ENCODE assay signal across 8 cellular contexts in genomic region chrX:317424-318067, GRCh38. TPM values are rescaled to one million over a fixed set of nuclear protein-coding genes. Genes with fewer than 3 reads are reported as not detected.
A peak's percentile ranks its signal among the peaks of the same experiment; 100 is the strongest.
DNase-seq lines count a peak whose midpoint lies in the region; ATAC-seq, FAIRE-seq and TF ChIP-seq lines count a peak whose summit lies in the region.

No MANE protein-coding gene starts in this region.

- peaks cover 13% of the 10 kb centered on the region for H3K4me1 Mint-ChIP-seq in activated CD4-positive, alpha-beta T cell treated with anti-CD3 and anti-CD28 coated beads for 36 hours

- CTCF ChIA-PET in activated CD4-positive, alpha-beta T cell treated with anti-CD3 and anti-CD28 coated beads for 36 hours (lab: Charles Lee): no interaction called here

- no peaks in the 10 kb centered on the region for H3K27me3 ChIP-seq in testis

- intact Hi-C loops in activated CD4-positive, alpha-beta T cell treated with anti-CD3 and anti-CD28 coated beads for 36 hours (cut with DNase I, micrococcal nuclease): loop anchor here (1.0 to 2.0 kb wide), 4 partner anchors 21 to 1075 kb away; partner anchors contain the start of gene SLC25A6 (in 1 of the 2)
- intact Hi-C loops in kidney (cut with DNase I): no loop called here
- intact Hi-C loops in testis (cut with DNase I; ENCODE audit: low total_unique reads): no loop called here

- no peaks in the 10 kb centered on the region for H3K27me3 Mint-ChIP-seq in activated CD4-positive, alpha-beta T cell treated with anti-CD3 and anti-CD28 coated beads for 36 hours

- FAIRE-seq in kidney (lab: Jason Lieb, UNC): no peak

- WGBS in testis, 2 donors: 35 to 40% methylated on average over 20 to 27 of the region's 28 CpGs

- H3K9ac ChIP-seq in kidney (ENCODE audit: low read length in 2 of 2): no peak overlapping the region

- H3K27ac ChIP-seq in kidney (ENCODE audit: low read depth in 2 of 2, low read length in 2 of 2) (no peak overlapping the region), testis (peak overlapping the region; percentile 88 to 97)

- peak overlapping the region; percentile 99 for H3K27ac Mint-ChIP-seq in activated CD4-positive, alpha-beta T cell treated with anti-CD3 and anti-CD28 coated beads for 36 hours
- H3K27ac Mint-ChIP-seq in activated naive CD4-positive, alpha-beta T cell treated with anti-CD3 and anti-CD28 coated beads, Interleukin-2, amount 50 U/mL, for 72 hours: peak overlapping the region; percentile 89 to 91

- TF ChIP-seq CTCF in kidney (IDR thresholded peaks at IDR 0.05; ENCODE audit: borderline replicate concordance, extremely low read depth, insufficient read depth) (no peak), testis (IDR thresholded peaks at IDR 0.05) (no peak)

- H3K36me3 Mint-ChIP-seq in activated CD4-positive, alpha-beta T cell treated with anti-CD3 and anti-CD28 coated beads for 36 hours (ENCODE audit: low read depth): peaks cover 13% of the 10 kb centered on the region
- H3K36me3 Mint-ChIP-seq in activated naive CD4-positive, alpha-beta T cell treated with anti-CD3 and anti-CD28 coated beads, Interleukin-2, amount 50 U/mL, for 72 hours: peaks cover 0 to 10% of the 10 kb centered on the region in 2 donors

- TF ChIP-seq POLR2A in testis (IDR thresholded peaks at IDR 0.05): no peak

- H3K9me3 ChIP-seq in kidney (ENCODE audit: control insufficient read depth in 1 of 2, low read length in 2 of 2) (no peaks in the 10 kb centered on the region), testis (no peaks in the 10 kb centered on the region)

- H3K36me3 ChIP-seq in kidney (ENCODE audit: control insufficient read depth in 1 of 2, insufficient read depth in 2 of 2, low read length in 2 of 2): peaks cover 10 to 12% of the 10 kb centered on the region in 2 donors
- H3K36me3 ChIP-seq in testis (ENCODE audit: low read depth, missing control alignments): no peaks in the 10 kb centered on the region

- no peak for ATAC-seq in activated CD4-positive, alpha-beta T cell treated with anti-CD3 and anti-CD28 coated beads for 36 hours
- ATAC-seq in activated naive CD4-positive, alpha-beta T cell treated with anti-CD3 and anti-CD28 coated beads, Interleukin-2, amount 50 U/mL, for 72 hours: no peak
- ATAC-seq in left lobe of liver: no peak

- POLR2A ChIA-PET in activated CD4-positive, alpha-beta T cell treated with anti-CD3 and anti-CD28 coated beads for 36 hours (lab: Charles Lee): no interaction called here

- H3K4me3 ChIP-seq in kidney (ENCODE audit: low read length in 2 of 2): peak overlapping the region; percentile 38 to 69
- peak overlapping the region; percentile 79 to 93 for H3K4me3 ChIP-seq in testis

- peak; percentile 99 for DNase-seq in activated CD4-positive, alpha-beta T cell treated with anti-CD3 and anti-CD28 coated beads for 36 hours
- no peak for DNase-seq in activated CD4-positive, alpha-beta T cell treated with anti-CD3 and anti-CD28 coated beads for 4 hours
- DNase-seq in activated naive CD4-positive, alpha-beta T cell treated with anti-CD3 and anti-CD28 coated beads, Interleukin-2, amount 50 U/mL, for 72 hours (ENCODE audit: low spot score in 2 of 2): no peak
- DNase-seq in kidney (no peak), testis (no peak), SW 1271 (lab: John Stamatoyannopoulos, UW) (no peak), left lobe of liver (ENCODE audit: low spot score) (no peak), medulla oblongata (ENCODE audit: extremely low spot score) (no peak)

- H3K4me3 Mint-ChIP-seq in activated CD4-positive, alpha-beta T cell treated with anti-CD3 and anti-CD28 coated beads for 36 hours: peak overlapping the region; percentile 88

- H3K9me3 Mint-ChIP-seq in activated CD4-positive, alpha-beta T cell treated with anti-CD3 and anti-CD28 coated beads for 36 hours (ENCODE audit: low read depth): no peaks in the 10 kb centered on the region
- no peaks in the 10 kb centered on the region for H3K9me3 Mint-ChIP-seq in activated naive CD4-positive, alpha-beta T cell treated with anti-CD3 and anti-CD28 coated beads, Interleukin-2, amount 50 U/mL, for 72 hours

- peaks cover 0 to 7% of the 10 kb centered on the region in 2 donors for H3K4me1 ChIP-seq in kidney (ENCODE audit: control insufficient read depth in 1 of 2, insufficient read depth in 1 of 2, low read depth in 1 of 2, low read length in 2 of 2)
- peaks cover 17% of the 10 kb centered on the region for H3K4me1 ChIP-seq in testis

RNA-seq across cellular contexts. Expression of gene GTPBP6, which starts 1.1 kb away (rescaled TPM):
- total RNA-seq in activated CD4-positive, alpha-beta T cell treated with anti-CD3 and anti-CD28 coated beads for 36 hours: 10 to 100 TPM; 54.5 to 60.2 TPM
- total RNA-seq in activated naive CD4-positive, alpha-beta T cell treated with anti-CD3 and anti-CD28 coated beads, Interleukin-2, amount 50 U/mL, for 72 hours: 10 to 100 TPM; 57.1 to 61.6 TPM
- total RNA-seq in kidney (50.1 TPM), testis (10 to 100 TPM; 43.8 to 74.3 TPM), left lobe of liver (31.7 TPM)
- polyA plus RNA-seq in kidney (ENCODE audit: insufficient read depth, low read depth, low replicate concordance) (61.9 TPM), testis (ENCODE audit: insufficient read depth, low read depth, low replicate concordance) (38.0 TPM)

RNA-seq across cellular contexts. Expression of gene PLCXD1, which starts 36.4 kb away (rescaled TPM):
- total RNA-seq in activated CD4-positive, alpha-beta T cell treated with anti-CD3 and anti-CD28 coated beads for 36 hours: 100 to 1,000 TPM in 1 of 2 experiments, 10 to 100 TPM in 1; 92.8 to 127 TPM
- 100 to 1,000 TPM in 1 of 2 donors, 10 to 100 TPM in 1; 61.4 to 118 TPM for total RNA-seq in activated naive CD4-positive, alpha-beta T cell treated with anti-CD3 and anti-CD28 coated beads, Interleukin-2, amount 50 U/mL, for 72 hours
- total RNA-seq in kidney: 11.0 TPM
- polyA plus RNA-seq in kidney (ENCODE audit: insufficient read depth, low read depth, low replicate concordance): 4.9 TPM
- 10 to 100 TPM; 15.7 to 24.0 TPM for total RNA-seq in testis
- 14.6 TPM for polyA plus RNA-seq in testis (ENCODE audit: insufficient read depth, low read depth, low replicate concordance)
- 11.4 TPM for total RNA-seq in left lobe of liver

Comparison
In these comparisons a context has a peak if more than half of its experiments do, and no peak if none do; other contexts are left out.
1. H3K27ac ChIP-seq: peak in testis (2 of 2); none in kidney (0 of 2).
2. intact Hi-C loops: an anchor here in activated CD4-positive, alpha-beta T cell treated with anti-CD3 and anti-CD28 coated beads for 36 hours (1.0 to 2.0 kb wide); none called in kidney and testis.